5 cellular contexts compared by ENCODE assay signal in genomic region chr7:147952918-147953317, GRCh38.
"Had no signal": no experiment of that assay in that cellular context is flagged by ENCODE, and none has a peak within 500 bp of the region (broad histone marks: within the 10 kb centered on the region; RNA-seq: fewer than 3 reads in every experiment).

No MANE protein-coding gene starts in this region.

- H3K27ac ChIP-seq: HL-60, KMS-11 had no signal

- H3K9ac ChIP-seq: KMS-11 had no signal

- H3K4me2 ChIP-seq: KMS-11 had no signal

- DNase-seq: KBM-7, KG1 had no signal

- FAIRE-seq: HTR-8/SVneo had no signal
